Comparison of ENCODE assay signal across 8 cellular contexts in the genomic region with DNA sequence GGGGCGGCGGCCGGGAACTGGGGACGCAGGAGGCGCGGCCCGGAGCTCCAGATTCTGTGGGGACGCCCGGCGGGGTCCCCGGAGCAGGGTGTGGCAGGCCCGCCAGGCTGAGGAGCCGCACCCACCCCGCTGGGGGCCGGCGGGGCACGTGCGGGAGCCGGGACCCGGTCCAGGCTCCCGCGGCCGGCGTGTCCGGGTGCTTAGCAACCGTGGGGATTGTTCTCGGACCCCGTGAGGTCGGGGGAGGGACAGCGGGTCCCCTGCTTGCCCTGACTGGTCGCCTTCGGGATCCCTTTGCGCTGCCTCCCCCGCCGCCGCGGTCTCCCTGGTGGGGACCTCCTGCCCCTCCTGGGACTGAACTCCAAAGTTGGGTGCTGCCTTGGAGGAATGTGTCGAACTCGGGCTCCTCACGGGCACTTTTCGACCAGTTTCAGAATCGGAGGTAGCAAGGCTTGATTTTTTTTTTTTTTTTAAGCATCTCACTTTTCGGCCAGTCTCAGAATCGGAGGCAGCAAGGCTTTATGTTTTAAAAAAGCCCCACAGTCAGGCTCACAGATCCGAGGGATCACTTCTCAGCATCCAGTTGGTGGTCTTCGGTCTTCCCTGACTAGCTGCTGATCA. TPM values are rescaled to one million over a fixed set of nuclear protein-coding genes. Genes with fewer than 3 reads are reported as not detected.
DNase-seq lines count a peak whose midpoint lies in the region; ATAC-seq lines count a peak whose summit lies in the region.

No MANE protein-coding gene starts in this region.

- DNase-seq in GM03348 (ENCODE audit: low spot score) (peak; percentile 82), HuH-7 (ENCODE audit: low spot score) (peak; percentile 44), UCSD-AML1 (lab: John Stamatoyannopoulos, UW; ENCODE audit: unreplicated experiment) (peak; percentile 61), dedifferentiated amniotic fluid mesenchymal stem cell (ENCODE audit: extremely low spot score) (peak; percentile 28), left lobe of liver (ENCODE audit: low spot score) (peak; percentile 62), NCI-H187 (lab: John Stamatoyannopoulos, UW) (no peak)
- peak; percentile 3 to 24 (median 8) for DNase-seq in stimulated activated CD4-positive, alpha-beta T cell treated with anti-CD3 and anti-CD28 coated beads, TNF-alpha, amount 100 ng/mL, for 48 hours (ENCODE audit: low read depth in 3 of 3)

- ATAC-seq in GM21528 (IDR thresholded peaks at IDR 0.05; ENCODE audit: low FRiP score, unreplicated experiment), result peak; percentile 24
- peak; percentile 26 for ATAC-seq in left lobe of liver

RNA-seq across cellular contexts. Expression of a gene that starts 0.5 kb away (rescaled TPM):
- 4.4 TPM for total RNA-seq in left lobe of liver

RNA-seq across cellular contexts. Expression of a gene that starts 46.7 kb away (rescaled TPM):
- 14.4 TPM for total RNA-seq in left lobe of liver

RNA-seq across cellular contexts. Expression of a gene that starts 54.3 kb away (rescaled TPM):
- 13.1 TPM for total RNA-seq in left lobe of liver

Comparison
In these comparisons a context has a peak if more than half of its experiments do, and no peak if none do; other contexts are left out.
1. DNase-seq: peak in GM03348 (single experiment), HuH-7 (single experiment), UCSD-AML1 (single experiment), dedifferentiated amniotic fluid mesenchymal stem cell (single experiment), left lobe of liver (single experiment) and stimulated activated CD4-positive, alpha-beta T cell treated with anti-CD3 and anti-CD28 coated beads, TNF-alpha, amount 100 ng/mL, for 48 hours (3 of 3); none in NCI-H187 (0 of 2).